1 cellular context compared by ENCODE assay signal in the genomic region with DNA sequence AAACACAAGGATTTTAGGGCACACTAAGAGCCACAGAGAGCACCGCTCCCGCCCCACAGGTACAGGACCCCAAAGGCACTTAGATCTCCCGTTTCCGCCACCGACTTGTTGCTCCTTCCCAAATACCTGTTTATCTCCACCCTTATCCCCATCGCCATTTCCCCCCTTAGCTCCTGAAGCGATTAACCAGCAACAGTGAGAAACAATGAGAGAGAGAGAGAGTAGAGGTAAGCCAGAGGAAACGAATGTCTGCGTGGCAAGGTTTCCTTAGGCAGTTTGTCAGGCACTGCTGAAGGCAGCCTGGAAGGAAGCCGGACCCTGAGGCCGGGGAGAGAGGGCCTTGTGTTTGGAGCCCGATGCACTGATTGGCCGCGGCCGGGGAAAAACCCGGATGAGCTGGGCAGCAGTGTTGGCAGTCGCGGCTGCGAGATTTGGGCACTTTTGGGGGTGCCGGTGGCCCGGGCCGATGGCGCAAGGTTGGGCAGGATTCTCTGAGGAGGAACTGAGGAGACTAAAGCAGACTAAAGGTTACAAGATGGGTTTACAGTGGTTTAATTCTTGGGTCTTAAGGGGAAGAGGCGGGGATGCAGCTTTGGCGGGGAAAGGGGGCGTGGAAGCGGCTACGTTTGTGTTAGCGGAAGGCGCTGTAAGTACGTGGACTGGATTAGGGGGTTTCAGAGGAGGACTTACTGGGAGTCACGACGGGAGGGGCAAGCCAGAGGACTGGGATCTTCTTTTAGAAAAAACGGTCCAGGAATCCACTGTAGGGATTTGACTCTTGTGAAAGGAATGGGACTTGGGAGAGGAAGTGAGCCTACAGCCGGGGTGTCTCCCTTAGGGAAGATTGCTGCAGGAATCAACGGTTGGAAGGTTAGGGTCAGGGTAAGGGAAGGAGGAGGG.
A peak's percentile ranks its signal among the peaks of the same experiment; 100 is the strongest.
TF ChIP-seq lines count a peak whose summit lies in the region.

Gene GORAB, plus strand, starts transcription at position 409 of the 900 bp plus-strand sequence. Its CDS starts 58 bp downstream, at position 467.

TF ChIP-seq in HepG2, 621 proteins besides CTCF, POLR2A, EP300 and RAD21 (continued from another document and continues in another):
- TF ChIP-seq, protein P1, sequence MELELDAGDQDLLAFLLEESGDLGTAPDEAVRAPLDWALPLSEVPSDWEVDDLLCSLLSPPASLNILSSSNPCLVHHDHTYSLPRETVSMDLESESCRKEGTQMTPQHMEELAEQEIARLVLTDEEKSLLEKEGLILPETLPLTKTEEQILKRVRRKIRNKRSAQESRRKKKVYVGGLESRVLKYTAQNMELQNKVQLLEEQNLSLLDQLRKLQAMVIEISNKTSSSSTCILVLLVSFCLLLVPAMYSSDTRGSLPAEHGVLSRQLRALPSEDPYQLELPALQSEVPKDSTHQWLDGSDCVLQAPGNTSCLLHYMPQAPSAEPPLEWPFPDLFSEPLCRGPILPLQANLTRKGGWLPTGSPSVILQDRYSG (CRISPR knock-in tag; IDR thresholded peaks at IDR 0.05) = no peak
- no peak for TF ChIP-seq ZMAT3 (CRISPR knock-in tag; conservative IDR thresholded peaks at IDR 0.05)
- TF ChIP-seq SNAI1 (CRISPR knock-in tag; IDR thresholded peaks at IDR 0.05; ENCODE audit: borderline replicate concordance) = no peak
- peak; percentile 38 for TF ChIP-seq ETV5 (CRISPR knock-in tag; IDR thresholded peaks at IDR 0.05; ENCODE audit: borderline replicate concordance)
- no peak for TF ChIP-seq ATM (IDR thresholded peaks at IDR 0.05; ENCODE audit: borderline replicate concordance)
- TF ChIP-seq, protein P2, sequence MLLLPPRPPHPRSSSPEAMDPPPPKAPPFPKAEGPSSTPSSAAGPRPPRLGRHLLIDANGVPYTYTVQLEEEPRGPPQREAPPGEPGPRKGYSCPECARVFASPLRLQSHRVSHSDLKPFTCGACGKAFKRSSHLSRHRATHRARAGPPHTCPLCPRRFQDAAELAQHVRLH (CRISPR knock-in tag; IDR thresholded peaks at IDR 0.05; ENCODE audit: borderline replicate concordance, low read depth) = 0 out of 2 replicates have a peak, but pooled peaks have one; percentile 27
- TF ChIP-seq ZSCAN9 (CRISPR knock-in tag; IDR thresholded peaks at IDR 0.05; ENCODE audit: borderline replicate concordance) = 0 out of 2 replicates have a peak, but pooled peaks have one; percentile 31
- TF ChIP-seq MAZ (IDR thresholded peaks at IDR 0.05; ENCODE audit: borderline replicate concordance, low read depth, low read length) = no peak; the same call in 1 of the 2 replicates
- peak; percentile 51; the same call in 1 of the 2 replicates for TF ChIP-seq MAZ (CRISPR knock-in tag; IDR thresholded peaks at IDR 0.05; ENCODE audit: low read depth)
- TF ChIP-seq BCL6 (CRISPR knock-in tag; IDR thresholded peaks at IDR 0.05) = no peak; the same call in 1 of the 2 replicates
- TF ChIP-seq KAT2B (IDR thresholded peaks at IDR 0.05; ENCODE audit: borderline replicate concordance, low read depth, low read length) = no peak
- TF ChIP-seq ZNF567 (CRISPR knock-in tag; IDR thresholded peaks at IDR 0.05; ENCODE audit: borderline replicate concordance) = no peak
- TF ChIP-seq JDP2 (CRISPR knock-in tag; IDR thresholded peaks at IDR 0.05; ENCODE audit: borderline replicate concordance) = no peak
- no peak for TF ChIP-seq ZEB1 (IDR thresholded peaks at IDR 0.05; ENCODE audit: insufficient replicate concordance, low read depth)
- TF ChIP-seq ZNF83 (CRISPR knock-in tag; IDR thresholded peaks at IDR 0.05; ENCODE audit: borderline replicate concordance) = no peak
- peak; percentile 42 for TF ChIP-seq YY1 (IDR thresholded peaks at IDR 0.05; ENCODE audit: insufficient read depth, insufficient replicate concordance, low read depth, low read length)
- TF ChIP-seq ZNF17 (CRISPR knock-in tag; IDR thresholded peaks at IDR 0.05) = no peak
- TF ChIP-seq IRX3 (CRISPR knock-in tag; IDR thresholded peaks at IDR 0.05; ENCODE audit: borderline replicate concordance, low read depth) = peak; percentile 80; the same call in 1 of the 2 replicates
- no peak; the same call in 1 of the 2 replicates for TF ChIP-seq ZBTB3 (CRISPR knock-in tag; IDR thresholded peaks at IDR 0.05; ENCODE audit: borderline replicate concordance, low read depth)
- TF ChIP-seq, protein P3, sequence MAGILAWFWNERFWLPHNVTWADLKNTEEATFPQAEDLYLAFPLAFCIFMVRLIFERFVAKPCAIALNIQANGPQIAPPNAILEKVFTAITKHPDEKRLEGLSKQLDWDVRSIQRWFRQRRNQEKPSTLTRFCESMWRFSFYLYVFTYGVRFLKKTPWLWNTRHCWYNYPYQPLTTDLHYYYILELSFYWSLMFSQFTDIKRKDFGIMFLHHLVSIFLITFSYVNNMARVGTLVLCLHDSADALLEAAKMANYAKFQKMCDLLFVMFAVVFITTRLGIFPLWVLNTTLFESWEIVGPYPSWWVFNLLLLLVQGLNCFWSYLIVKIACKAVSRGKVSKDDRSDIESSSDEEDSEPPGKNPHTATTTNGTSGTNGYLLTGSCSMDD (CRISPR knock-in tag; IDR thresholded peaks at IDR 0.05) = no peak
- no peak; the same call in 1 of the 2 replicates for TF ChIP-seq MYC (CRISPR knock-in tag; IDR thresholded peaks at IDR 0.05; ENCODE audit: borderline replicate concordance)
- TF ChIP-seq MIER2 (CRISPR knock-in tag; IDR thresholded peaks at IDR 0.05) = 0 out of 2 replicates have a peak, but pooled peaks have one; percentile 14
- TF ChIP-seq ZNF512B (CRISPR knock-in tag; IDR thresholded peaks at IDR 0.05; ENCODE audit: borderline replicate concordance) = no peak; the same call in 1 of the 2 replicates
- TF ChIP-seq GATAD1 (CRISPR knock-in tag; IDR thresholded peaks at IDR 0.05) = peak; percentile 92
- TF ChIP-seq IKZF1 (IDR thresholded peaks at IDR 0.05) = no peak
- no peak; the same call in 1 of the 2 replicates for TF ChIP-seq MIER3 (CRISPR knock-in tag; IDR thresholded peaks at IDR 0.05; ENCODE audit: borderline replicate concordance)
- peak; percentile 16; the same call in 1 of the 2 replicates for TF ChIP-seq SMAD3 (CRISPR knock-in tag; IDR thresholded peaks at IDR 0.05)
- no peak for TF ChIP-seq ZNF10 (CRISPR knock-in tag; IDR thresholded peaks at IDR 0.05; ENCODE audit: borderline replicate concordance, low read depth)
- TF ChIP-seq PHF21A (CRISPR knock-in tag; IDR thresholded peaks at IDR 0.05) = peak; percentile 53
- no peak for TF ChIP-seq SUZ12 (IDR thresholded peaks at IDR 0.05; ENCODE audit: low read depth, low read length)
- no peak; the same call in 1 of the 2 replicates for TF ChIP-seq TSC22D2 (CRISPR knock-in tag; IDR thresholded peaks at IDR 0.05; ENCODE audit: borderline replicate concordance)
- TF ChIP-seq HOXA5 (CRISPR knock-in tag; IDR thresholded peaks at IDR 0.05) = no peak
- TF ChIP-seq ZKSCAN1 (IDR thresholded peaks at IDR 0.05; ENCODE audit: low read length) = no peak
- no peak for TF ChIP-seq TP53 (CRISPR knock-in tag; conservative IDR thresholded peaks at IDR 0.05)
- TF ChIP-seq CHCHD3 (CRISPR knock-in tag; IDR thresholded peaks at IDR 0.05) = no peak
- TF ChIP-seq ZNF441 (CRISPR knock-in tag; IDR thresholded peaks at IDR 0.05; ENCODE audit: borderline replicate concordance) = 0 out of 2 replicates have a peak, but pooled peaks have one; percentile 20
- TF ChIP-seq RARG (CRISPR knock-in tag; IDR thresholded peaks at IDR 0.05; ENCODE audit: low read depth) = no peak
- no peak for TF ChIP-seq MAFK (conservative IDR thresholded peaks at IDR 0.05 in 1 of 2, IDR thresholded peaks at IDR 0.05 in 1 of 2; ENCODE audit: low read length in 2 of 2)
- no peak; the same call in 1 of the 2 replicates for TF ChIP-seq PRDM10 (CRISPR knock-in tag; IDR thresholded peaks at IDR 0.05; ENCODE audit: low read depth)
- TF ChIP-seq ZNF629 (CRISPR knock-in tag; conservative IDR thresholded peaks at IDR 0.05) = no peak
- TF ChIP-seq SAP130 (CRISPR knock-in tag; IDR thresholded peaks at IDR 0.05; ENCODE audit: low read depth) = peak; percentile 80
- TF ChIP-seq NFIC (IDR thresholded peaks at IDR 0.05; ENCODE audit: low read length) = peak; percentile 53
- TF ChIP-seq ZSCAN25 (CRISPR knock-in tag; IDR thresholded peaks at IDR 0.05) = no peak
- TF ChIP-seq, protein P4, sequence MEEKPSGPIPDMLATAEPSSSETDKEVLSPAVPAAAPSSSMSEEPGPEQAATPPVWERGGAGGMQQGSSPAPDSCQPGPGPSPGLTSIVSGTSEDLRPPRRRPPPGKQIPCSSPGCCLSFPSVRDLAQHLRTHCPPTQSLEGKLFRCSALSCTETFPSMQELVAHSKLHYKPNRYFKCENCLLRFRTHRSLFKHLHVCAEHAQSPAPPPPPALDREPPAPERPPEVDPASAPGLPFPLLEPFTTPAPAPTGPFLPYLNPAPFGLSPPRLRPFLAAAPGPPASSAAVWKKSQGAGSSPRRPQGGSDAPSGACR (CRISPR knock-in tag; IDR thresholded peaks at IDR 0.05) = no peak; the same call in 1 of the 2 replicates
- TF ChIP-seq, protein P5, sequence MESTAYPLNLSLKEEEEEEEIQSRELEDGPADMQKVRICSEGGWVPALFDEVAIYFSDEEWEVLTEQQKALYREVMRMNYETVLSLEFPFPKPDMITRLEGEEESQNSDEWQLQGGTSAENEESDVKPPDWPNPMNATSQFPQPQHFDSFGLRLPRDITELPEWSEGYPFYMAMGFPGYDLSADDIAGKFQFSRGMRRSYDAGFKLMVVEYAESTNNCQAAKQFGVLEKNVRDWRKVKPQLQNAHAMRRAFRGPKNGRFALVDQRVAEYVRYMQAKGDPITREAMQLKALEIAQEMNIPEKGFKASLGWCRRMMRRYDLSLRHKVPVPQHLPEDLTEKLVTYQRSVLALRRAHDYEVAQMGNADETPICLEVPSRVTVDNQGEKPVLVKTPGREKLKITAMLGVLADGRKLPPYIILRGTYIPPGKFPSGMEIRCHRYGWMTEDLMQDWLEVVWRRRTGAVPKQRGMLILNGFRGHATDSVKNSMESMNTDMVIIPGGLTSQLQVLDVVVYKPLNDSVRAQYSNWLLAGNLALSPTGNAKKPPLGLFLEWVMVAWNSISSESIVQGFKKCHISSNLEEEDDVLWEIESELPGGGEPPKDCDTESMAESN (CRISPR knock-in tag; conservative IDR thresholded peaks at IDR 0.05) = no peak; the same call in 1 of the 2 replicates
- peak; percentile 61; the same call in 1 of the 2 replicates for TF ChIP-seq DRAP1 (CRISPR knock-in tag; IDR thresholded peaks at IDR 0.05)
- no peak for TF ChIP-seq REXO4 (CRISPR knock-in tag; IDR thresholded peaks at IDR 0.05; ENCODE audit: borderline replicate concordance)
- no peak for TF ChIP-seq MATR3 (CRISPR knock-in tag; IDR thresholded peaks at IDR 0.05)
- TF ChIP-seq, protein P6, sequence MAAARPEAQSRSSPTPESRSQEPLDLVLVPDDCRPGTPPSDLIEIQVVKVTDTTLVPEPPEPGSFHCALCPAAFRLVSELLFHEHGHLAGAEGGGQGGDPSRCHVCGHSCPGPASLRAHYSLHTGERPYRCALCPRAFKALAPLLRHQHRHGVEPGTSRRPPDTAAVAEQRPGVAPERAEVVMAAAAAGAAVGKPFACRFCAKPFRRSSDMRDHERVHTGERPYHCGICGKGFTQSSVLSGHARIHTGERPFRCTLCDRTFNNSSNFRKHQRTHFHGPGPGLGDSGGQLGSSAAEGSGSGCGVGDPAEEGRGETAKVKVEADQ (CRISPR knock-in tag; IDR thresholded peaks at IDR 0.05; ENCODE audit: borderline replicate concordance) = no peak
- peak; percentile 11 for TF ChIP-seq TEAD3 (CRISPR knock-in tag; optimal IDR thresholded peaks at IDR 0.05; ENCODE audit: borderline replicate concordance)
- 0 out of 2 replicates have a peak, but pooled peaks have one; percentile 63 for TF ChIP-seq REPIN1 (CRISPR knock-in tag; IDR thresholded peaks at IDR 0.05; ENCODE audit: borderline replicate concordance, low read depth)
- TF ChIP-seq GTF3A (CRISPR knock-in tag; conservative IDR thresholded peaks at IDR 0.05) = no peak; the same call in 1 of the 2 replicates
- 0 out of 2 replicates have a peak, but pooled peaks have one; percentile 58 for TF ChIP-seq ZNF761 (CRISPR knock-in tag; conservative IDR thresholded peaks at IDR 0.05)
- TF ChIP-seq HMGA1 (CRISPR knock-in tag; conservative IDR thresholded peaks at IDR 0.05) = no peak
